Comparison of ENCODE assay signal across 19 cellular contexts in genomic region chr21:14617040-14617393, GRCh38.
DNase-seq lines count a peak whose midpoint lies in the region; ATAC-seq, FAIRE-seq and TF ChIP-seq lines count a peak whose summit lies in the region.
"Had no signal": no experiment of that assay in that cellular context is flagged by ENCODE, and none has a peak within 500 bp of the region (broad histone marks: within the 10 kb centered on the region; RNA-seq: fewer than 3 reads in every experiment).

No MANE protein-coding gene starts in this region.

- intact Hi-C loops in K562 (cut with micrococcal nuclease) = no loop called here

- WGBS in K562 (ENCODE audit: insufficient coverage, low coverage, missing lambda C conversion rate) = 25% methylated on average over 2 of the region's 2 CpGs

- H3K4me3 ChIP-seq in HUES6 (ENCODE audit: low read depth, low read length) (no peak overlapping the region), K562 (no peak overlapping the region), neural progenitor cell (no peak overlapping the region)

- H3K27me3 ChIP-seq in HUES6 (ENCODE audit: control insufficient read depth, insufficient read depth, low read length) (no peaks in the 10 kb centered on the region), K562 (ENCODE audit: control insufficient read depth in 2 of 2, insufficient read depth in 2 of 2, low read length in 2 of 2) (no peaks in the 10 kb centered on the region), neural progenitor cell (no peaks in the 10 kb centered on the region)

- BruUV-seq in K562 (replicated peaks; lab: Mats Ljungman, UMichigan) = no TSS peak

- H3K36me3 Mint-ChIP-seq in activated T-cell treated with anti-CD3 and anti-CD28 coated beads, Interleukin-2, amount 50 U/mL, for 24 hours (ENCODE audit: low read depth) = peaks cover 3% of the 10 kb centered on the region
- H3K36me3 Mint-ChIP-seq in activated T-cell treated with anti-CD3 and anti-CD28 coated beads, Interleukin-2, amount 50 U/mL, for 4 hours (ENCODE audit: insufficient read depth) = no peaks in the 10 kb centered on the region
- H3K36me3 Mint-ChIP-seq in neural progenitor cell (no peaks in the 10 kb centered on the region), osteocyte (ENCODE audit: unreplicated experiment) (no peaks in the 10 kb centered on the region)

- no peak overlapping the region for H3K4me3 Mint-ChIP-seq in activated T-cell treated with anti-CD3 and anti-CD28 coated beads, Interleukin-2, amount 50 U/mL, for 24 hours
- no peak overlapping the region for H3K4me3 Mint-ChIP-seq in activated T-cell treated with anti-CD3 and anti-CD28 coated beads, Interleukin-2, amount 50 U/mL, for 4 hours
- H3K4me3 Mint-ChIP-seq in neural progenitor cell = no peak overlapping the region
- no peak overlapping the region for H3K4me3 Mint-ChIP-seq in osteocyte (ENCODE audit: unreplicated experiment)
- H3K4me3 Mint-ChIP-seq: CD14-positive monocyte had no signal

- peaks cover 29% of the 10 kb centered on the region for H3K9me3 ChIP-seq in HUES6 (ENCODE audit: control insufficient read depth, insufficient read depth, low read depth, low read length)
- no peaks in the 10 kb centered on the region; the same call in 1 of the 2 replicates for H3K9me3 ChIP-seq in K562 (replicated peaks; ENCODE audit: control insufficient read depth, insufficient read depth, low read depth, low read length)
- H3K9me3 ChIP-seq in neural progenitor cell (ENCODE audit: low read depth) = no peaks in the 10 kb centered on the region

- ATAC-seq in activated T-cell treated with anti-CD3 and anti-CD28 coated beads, Interleukin-2, amount 50 U/mL, for 4 hours = no peak
- ATAC-seq in K562 (peak; percentile 65), HG02623 (IDR thresholded peaks at IDR 0.05; ENCODE audit: unreplicated experiment) (no peak)

- H3K4me1 Mint-ChIP-seq in activated T-cell treated with anti-CD3 and anti-CD28 coated beads, Interleukin-2, amount 50 U/mL, for 24 hours (ENCODE audit: low read depth) = peaks cover 32% of the 10 kb centered on the region
- H3K4me1 Mint-ChIP-seq in activated T-cell treated with anti-CD3 and anti-CD28 coated beads, Interleukin-2, amount 50 U/mL, for 4 hours (ENCODE audit: low read depth) = peaks cover 23% of the 10 kb centered on the region
- H3K4me1 Mint-ChIP-seq in neural progenitor cell (peaks cover 7% of the 10 kb centered on the region), osteocyte (ENCODE audit: unreplicated experiment) (no peaks in the 10 kb centered on the region)

- H2AFZ ChIP-seq in K562 (ENCODE audit: low read depth, low read length) = peak overlapping the region; percentile 46
- peak overlapping the region; percentile 43 for H2AFZ ChIP-seq in neural progenitor cell (replicated peaks)

- no peaks in the 10 kb centered on the region for H3K27me3 Mint-ChIP-seq in activated T-cell treated with anti-CD3 and anti-CD28 coated beads, Interleukin-2, amount 50 U/mL, for 24 hours
- no peaks in the 10 kb centered on the region for H3K27me3 Mint-ChIP-seq in activated T-cell treated with anti-CD3 and anti-CD28 coated beads, Interleukin-2, amount 50 U/mL, for 4 hours (ENCODE audit: low read depth)
- H3K27me3 Mint-ChIP-seq in neural progenitor cell (ENCODE audit: insufficient read depth, low read depth) = no peaks in the 10 kb centered on the region
- no peaks in the 10 kb centered on the region for H3K27me3 Mint-ChIP-seq in osteocyte (ENCODE audit: unreplicated experiment)

- POLR2A ChIA-PET in K562 (lab: Yijun Ruan, JAX) = no interaction called here

- TF ChIP-seq CTCF in K562 (IDR thresholded peaks at IDR 0.05 in 2 of 3, conservative IDR thresholded peaks at IDR 0.05 in 1 of 3; ENCODE audit: insufficient read depth in 2 of 3, low read depth in 1 of 3, low read length in 3 of 3) (no peak), neural progenitor cell (IDR thresholded peaks at IDR 0.05) (no peak), osteocyte (IDR thresholded peaks at IDR 0.05) (no peak)

- peak overlapping the region; percentile 39 for H3K9ac ChIP-seq in HUES6 (ENCODE audit: low read length)
- no peak overlapping the region for H3K9ac ChIP-seq in K562 (ENCODE audit: insufficient read depth in 1 of 2, low read depth in 2 of 2, low read length in 2 of 2)
- no peak overlapping the region for H3K9ac ChIP-seq in neural progenitor cell

- CTCF ChIA-PET in K562 (lab: Yijun Ruan, JAX; ENCODE audit: low intra/inter-chr PET ratio) = no interaction called here

- in situ Hi-C loops in K562 (cut with MboI) = no loop called here

- H3K4me1 ChIP-seq in HUES6 (ENCODE audit: control insufficient read depth, insufficient read depth, low read length) = peaks cover 57% of the 10 kb centered on the region
- H3K4me1 ChIP-seq in K562 (replicated peaks in 1 of 2; ENCODE audit: control insufficient read depth in 2 of 2, insufficient read depth in 2 of 2, low read length in 2 of 2) = peaks cover 0 to 6% of the 10 kb centered on the region in 2 experiments; a peak in 1 of 5 replicates
- no peaks in the 10 kb centered on the region for H3K4me1 ChIP-seq in neural progenitor cell

- H3K4me2 ChIP-seq in K562 (ENCODE audit: insufficient read depth, low read length) = no peak overlapping the region
- H3K4me2 ChIP-seq in neural progenitor cell = no peak overlapping the region

- TF ChIP-seq EP300 in K562 (IDR thresholded peaks at IDR 0.05; ENCODE audit: low read length) = no peak

- no peak for FAIRE-seq in K562 (lab: Jason Lieb, UNC)
- FAIRE-seq: A204.1, RCC 7860 had no signal

- peak overlapping the region; percentile 2 for H3K27ac Mint-ChIP-seq in activated T-cell treated with anti-CD3 and anti-CD28 coated beads, Interleukin-2, amount 50 U/mL, for 24 hours
- H3K27ac Mint-ChIP-seq in neural progenitor cell = no peak overlapping the region
- H3K27ac Mint-ChIP-seq in osteocyte (ENCODE audit: unreplicated experiment) = no peak overlapping the region

- TF ChIP-seq RAD21 in K562 (CRISPR knock-in tag; conservative IDR thresholded peaks at IDR 0.05 in 1 of 2, IDR thresholded peaks at IDR 0.05 in 1 of 2) = no peak

- H3F3A ChIP-seq in neural progenitor cell (ENCODE audit: low read depth) = no peaks in the 10 kb centered on the region

- H3K9me3 Mint-ChIP-seq in activated T-cell treated with anti-CD3 and anti-CD28 coated beads, Interleukin-2, amount 50 U/mL, for 24 hours = peaks cover 11% of the 10 kb centered on the region
- H3K9me3 Mint-ChIP-seq in activated T-cell treated with anti-CD3 and anti-CD28 coated beads, Interleukin-2, amount 50 U/mL, for 4 hours = peaks cover 12% of the 10 kb centered on the region
- H3K9me3 Mint-ChIP-seq in neural progenitor cell (peaks cover 2% of the 10 kb centered on the region), osteocyte (ENCODE audit: unreplicated experiment) (peaks cover 10% of the 10 kb centered on the region)

- no peaks in the 10 kb centered on the region for H4K20me1 ChIP-seq in K562 (replicated peaks; ENCODE audit: control insufficient read depth, insufficient read depth, low read length)
- H4K20me1 ChIP-seq in neural progenitor cell (ENCODE audit: low read depth) = no peaks in the 10 kb centered on the region

- H3K27ac ChIP-seq in HUES6 (ENCODE audit: low read depth, low read length) (peak overlapping the region; percentile 96), K562 (ENCODE audit: extremely low read depth, low read depth, low read length) (no peak overlapping the region), neural progenitor cell (no peak overlapping the region)
- H3K27ac ChIP-seq: HL-60 had no signal

- no peaks in the 10 kb centered on the region for H3K9me1 ChIP-seq in K562 (ENCODE audit: control insufficient read depth, insufficient read depth, low read length)

- H3K36me3 ChIP-seq in HUES6 (ENCODE audit: control insufficient read depth, insufficient read depth, low read length) (peaks cover 8% of the 10 kb centered on the region; the same call in 1 of the 2 replicates), K562 (ENCODE audit: control insufficient read depth, insufficient read depth, low read length) (no peaks in the 10 kb centered on the region), neural progenitor cell (no peaks in the 10 kb centered on the region)

- DNase-seq in activated T-cell treated with anti-CD3 and anti-CD28 coated beads, Interleukin-2, amount 50 U/mL, for 24 hours = no peak
- DNase-seq in activated T-cell treated with anti-CD3 and anti-CD28 coated beads, Interleukin-2, amount 50 U/mL, for 4 hours = no peak
- DNase-seq in K562 (ENCODE audit: extremely low read depth in 1 of 4, low spot score in 3 of 4) = no peak
- DNase-seq in neural progenitor cell (ENCODE audit: low spot score) = no peak
- DNase-seq in osteocyte (ENCODE audit: extremely low spot score, unreplicated experiment) = no peak
- no peak for DNase-seq in T1000 (lab: John Stamatoyannopoulos, UW)
- DNase-seq: COR-L47, DMS153, MM.1S, NCI-H187 treated with DMSO at 0.1 percent for 48 hours, NCI-H2171 treated with DMSO at 0.1 percent for 48 hours, NCI-H510A, SHP77 had no signal

- no peaks in the 10 kb centered on the region for H3K79me2 ChIP-seq in K562 (ENCODE audit: control insufficient read depth, insufficient read depth, low read length)
- no peaks in the 10 kb centered on the region for H3K79me2 ChIP-seq in neural progenitor cell (ENCODE audit: low read depth)

- TF ChIP-seq POLR2A in K562 (conservative IDR thresholded peaks at IDR 0.05) = no peak

TF ChIP-seq in K562, 482 proteins besides CTCF, POLR2A, EP300 and RAD21 (continues in another document):
- TF ChIP-seq ZNF551 (CRISPR knock-in tag; IDR thresholded peaks at IDR 0.05) (no peak), ZNF75A (CRISPR knock-in tag; IDR thresholded peaks at IDR 0.05) (no peak), ZNF165 (CRISPR knock-in tag; IDR thresholded peaks at IDR 0.05; ENCODE audit: borderline replicate concordance) (no peak), TEAD1 (CRISPR knock-in tag; IDR thresholded peaks at IDR 0.05) (no peak)
- TF ChIP-seq, protein P1, sequence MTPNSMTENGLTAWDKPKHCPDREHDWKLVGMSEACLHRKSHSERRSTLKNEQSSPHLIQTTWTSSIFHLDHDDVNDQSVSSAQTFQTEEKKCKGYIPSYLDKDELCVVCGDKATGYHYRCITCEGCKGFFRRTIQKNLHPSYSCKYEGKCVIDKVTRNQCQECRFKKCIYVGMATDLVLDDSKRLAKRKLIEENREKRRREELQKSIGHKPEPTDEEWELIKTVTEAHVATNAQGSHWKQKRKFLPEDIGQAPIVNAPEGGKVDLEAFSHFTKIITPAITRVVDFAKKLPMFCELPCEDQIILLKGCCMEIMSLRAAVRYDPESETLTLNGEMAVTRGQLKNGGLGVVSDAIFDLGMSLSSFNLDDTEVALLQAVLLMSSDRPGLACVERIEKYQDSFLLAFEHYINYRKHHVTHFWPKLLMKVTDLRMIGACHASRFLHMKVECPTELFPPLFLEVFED (CRISPR knock-in tag; conservative IDR thresholded peaks at IDR 0.05) = no peak
